28 cellular contexts compared by ENCODE assay signal in genomic region chr14:74706101-74706500, GRCh38. TPM values are rescaled to one million over a fixed set of nuclear protein-coding genes. Genes with fewer than 3 reads are reported as not detected.
DNase-seq lines count a peak whose midpoint lies in the region; ATAC-seq, FAIRE-seq and TF ChIP-seq lines count a peak whose summit lies in the region.
"Had no signal": no experiment of that assay in that cellular context is flagged by ENCODE, and none has a peak within 500 bp of the region (broad histone marks: within the 10 kb centered on the region; RNA-seq: fewer than 3 reads in every experiment).

No MANE protein-coding gene starts in this region.

- POLR2A ChIA-PET in A673 (lab: Charles Lee; ENCODE audit: low non-redundant PET) (no interaction called here), HEK293 (lab: Yijun Ruan, JAX) (no interaction called here)

- peaks cover 8% of the 10 kb centered on the region for H3K9me3 Mint-ChIP-seq in stimulated activated memory B cell treated with anti-CD40 and anti-IgM and Interleukin-4, amounts not matched to agents 10 μg/mL and 1 μg/mL and 100 μg/mL, for 72 hours
- H3K9me3 Mint-ChIP-seq: central memory CD8-positive, alpha-beta T cell had no signal

- H3K36me3 Mint-ChIP-seq in stimulated activated memory B cell treated with anti-CD40 and anti-IgM and Interleukin-4, amounts not matched to agents 10 μg/mL and 1 μg/mL and 100 μg/mL, for 72 hours, result peaks cover 37% of the 10 kb centered on the region

- peak; percentile 87 for FAIRE-seq in RCC 7860 (lab: Jason Lieb, UNC)
- FAIRE-seq: A549, urothelium cell line had no signal

- H3K27ac ChIP-seq in A673 (ENCODE audit: low read depth, low read length, poor library complexity, severe bottlenecking) (no peak overlapping the region), HEK293 (ENCODE audit: extremely low read depth, low read depth, low read length) (no peak overlapping the region), neutrophil (peak overlapping the region; percentile 25)
- H3K27ac ChIP-seq: A549, esophagus squamous epithelium, lower lobe of right lung, SJSA1 had no signal

- intact Hi-C loops in A673 (cut with micrococcal nuclease; ENCODE audit: unreplicated experiment), result no loop called here

- ATAC-seq in stimulated activated memory B cell treated with anti-CD40 and anti-IgM and Interleukin-4, amounts not matched to agents 10 μg/mL and 1 μg/mL and 100 μg/mL, for 72 hours, result no peak
- ATAC-seq: A549; activated CD8-positive, alpha-beta memory T cell treated with anti-CD3 and anti-CD28 coated beads, Interleukin-2, amount 10 ng/mL, durations not matched to agents 7 days and 5 days; CD8-positive, alpha-beta T cell; lower lobe of right lung; T-cell had no signal

- CTCF ChIA-PET in A673 (lab: Charles Lee) (no interaction called here), HEK293 (lab: Yijun Ruan, JAX) (interaction anchor here (0.5 to 0.9 kb wide), 3 partner anchors 93 to 596 kb away, joined by 3 to 5 read pairs (median 3); partner anchors contain the start of gene LTBP2)

- no peaks in the 10 kb centered on the region for H3K27me3 Mint-ChIP-seq in stimulated activated memory B cell treated with anti-CD40 and anti-IgM and Interleukin-4, amounts not matched to agents 10 μg/mL and 1 μg/mL and 100 μg/mL, for 72 hours
- H3K27me3 Mint-ChIP-seq: activated CD8-positive, alpha-beta memory T cell treated with anti-CD3 and anti-CD28 coated beads, Interleukin-2, amount 10 ng/mL, durations not matched to agents 7 days and 5 days; central memory CD8-positive, alpha-beta T cell; naive B cell; stimulated activated naive B cell treated with anti-CD40 and anti-IgM and Interleukin-4, amounts not matched to agents 10 μg/mL and 1 μg/mL and 100 μg/mL, for 72 hours; T-cell had no signal

- H3K9me3 ChIP-seq in A673 (ENCODE audit: low read depth, low read length, poor library complexity, severe bottlenecking), result no peaks in the 10 kb centered on the region
- no peaks in the 10 kb centered on the region for H3K9me3 ChIP-seq in HEK293 (ENCODE audit: control insufficient read depth, insufficient read depth, low read depth, low read length)
- no peaks in the 10 kb centered on the region for H3K9me3 ChIP-seq in neutrophil
- H3K9me3 ChIP-seq: lower lobe of right lung had no signal

- no peaks in the 10 kb centered on the region for H3K27me3 ChIP-seq in A673 (replicated peaks; ENCODE audit: insufficient read depth, low read depth, low read length, poor library complexity)
- H3K27me3 ChIP-seq in neutrophil, result no peaks in the 10 kb centered on the region
- H3K27me3 ChIP-seq: esophagus squamous epithelium, SJSA1 had no signal

- H3K36me3 ChIP-seq in A673 (ENCODE audit: insufficient read depth, low read length, poor library complexity, severe bottlenecking), result no peaks in the 10 kb centered on the region
- H3K36me3 ChIP-seq in HEK293 (ENCODE audit: control insufficient read depth in 2 of 2, insufficient read depth in 1 of 2, low read length in 2 of 2), result no peaks in the 10 kb centered on the region
- peaks cover 4% of the 10 kb centered on the region for H3K36me3 ChIP-seq in neutrophil
- H3K36me3 ChIP-seq: lower lobe of right lung had no signal

- H3K4me3 Mint-ChIP-seq in stimulated activated memory B cell treated with anti-CD40 and anti-IgM and Interleukin-4, amounts not matched to agents 10 μg/mL and 1 μg/mL and 100 μg/mL, for 72 hours, result no peak overlapping the region
- H3K4me3 Mint-ChIP-seq: activated CD8-positive, alpha-beta memory T cell treated with anti-CD3 and anti-CD28 coated beads, Interleukin-2, amount 10 ng/mL, durations not matched to agents 7 days and 5 days; CD8-positive, alpha-beta T cell; central memory CD8-positive, alpha-beta T cell; naive B cell; stimulated activated naive B cell treated with anti-CD40 and anti-IgM and Interleukin-4, amounts not matched to agents 10 μg/mL and 1 μg/mL and 100 μg/mL, for 72 hours; T-cell had no signal

- peaks cover 33% of the 10 kb centered on the region for H3K4me1 Mint-ChIP-seq in stimulated activated memory B cell treated with anti-CD40 and anti-IgM and Interleukin-4, amounts not matched to agents 10 μg/mL and 1 μg/mL and 100 μg/mL, for 72 hours

- no peak for TF ChIP-seq CTCF in A673 (conservative IDR thresholded peaks at IDR 0.05; ENCODE audit: low read depth, low read length)
- TF ChIP-seq CTCF in HEK293 (tag by site-specific recombination; IDR thresholded peaks at IDR 0.05), result no peak
- TF ChIP-seq CTCF in neutrophil (IDR thresholded peaks at IDR 0.05), result no peak

- no TSS peak for BruUV-seq in A673 (replicated peaks; lab: Mats Ljungman, UMichigan)

- H3K4me1 ChIP-seq in A673 (ENCODE audit: insufficient read depth, low read length, poor library complexity, severe bottlenecking), result peaks cover 5% of the 10 kb centered on the region
- 0 out of 2 replicates have a peak, but pooled peaks cover 2% of the 10 kb centered on the region for H3K4me1 ChIP-seq in HEK293 (ENCODE audit: control insufficient read depth, insufficient read depth, low read length)
- H3K4me1 ChIP-seq in neutrophil (ENCODE audit: control insufficient read depth in 1 of 2, insufficient read depth in 1 of 2, low read depth in 1 of 2, low read length in 1 of 2), result peaks cover 8 to 10% of the 10 kb centered on the region in 2 experiments
- H3K4me1 ChIP-seq: SJSA1 had no signal

- DNase-seq in A673 (ENCODE audit: low spot score) (peak; percentile 44), RCC 7860 (ENCODE audit: low spot score) (peak; percentile 15), NCI-H1930 (lab: John Stamatoyannopoulos, UW) (no peak)
- DNase-seq in activated CD4-positive, CD25-positive, alpha-beta regulatory T cell treated with anti-CD3 and anti-CD28 coated beads, Interleukin-2, amount 50 U/mL, for 72 hours, result no peak
- no peak for DNase-seq in activated CD4-positive, CD25-positive, alpha-beta regulatory T cell (lab: John Stamatoyannopoulos, UW)
- DNase-seq: activated CD4-positive, alpha-beta T cell treated with anti-CD3 and anti-CD28 coated beads, Interleukin-2, amount 50 U/mL, for 4 hours; activated CD8-positive, alpha-beta memory T cell treated with anti-CD3 and anti-CD28 coated beads, Interleukin-2, amount 10 ng/mL, durations not matched to agents 7 days and 5 days; activated T-cell treated with anti-CD3 and anti-CD28 coated beads, Interleukin-2, amount 50 U/mL, for 48 hours; CD8-positive, alpha-beta T cell; dermis blood vessel endothelial cell; esophagus squamous epithelium; foreskin melanocyte; lower lobe of right lung; midbrain; naive B cell; NCI-H1417 treated with DMSO at 0.1 percent for 48 hours; NCI-H446 treated with DMSO at 0.1 percent for 48 hours; NCI-H82; RPMI8226; stimulated activated naive B cell treated with anti-CD40 and anti-IgM and Interleukin-4, amounts not matched to agents 10 μg/mL and 1 μg/mL and 100 μg/mL, for 72 hours; T-cell had no signal

- H3K4me3 ChIP-seq in A673 (ENCODE audit: low read depth, low read length, poor library complexity, severe bottlenecking) (no peak overlapping the region), HEK293 (ENCODE audit: low read depth, low read length) (no peak overlapping the region), neutrophil (ENCODE audit: low read depth in 1 of 2, low read length in 1 of 2) (no peak overlapping the region)
- H3K4me3 ChIP-seq: A549, esophagus squamous epithelium, lower lobe of right lung, SJSA1 had no signal

- no peak overlapping the region for H3K27ac Mint-ChIP-seq in stimulated activated memory B cell treated with anti-CD40 and anti-IgM and Interleukin-4, amounts not matched to agents 10 μg/mL and 1 μg/mL and 100 μg/mL, for 72 hours
- H3K27ac Mint-ChIP-seq: activated CD8-positive, alpha-beta memory T cell treated with anti-CD3 and anti-CD28 coated beads, Interleukin-2, amount 10 ng/mL, durations not matched to agents 7 days and 5 days; CD8-positive, alpha-beta T cell; stimulated activated naive B cell treated with anti-CD40 and anti-IgM and Interleukin-4, amounts not matched to agents 10 μg/mL and 1 μg/mL and 100 μg/mL, for 72 hours; T-cell had no signal

TF ChIP-seq in HEK293, 187 proteins besides CTCF, POLR2A, EP300 and RAD21:
- TF ChIP-seq ZNF133 (tag by site-specific recombination; IDR thresholded peaks at IDR 0.05), result no peak
- 0 out of 2 replicates have a peak, but pooled peaks have one; percentile 10 for TF ChIP-seq PRDM6 (tag by site-specific recombination; IDR thresholded peaks at IDR 0.05)

RNA-seq across cellular contexts. Expression of gene AREL1, which starts 6.8 kb away (rescaled TPM):
- total RNA-seq in A673 (2021), result 48.7 and 52.1 TPM in 2 replicates

RNA-seq across cellular contexts. Expression of gene FCF1, which starts 6.8 kb away (rescaled TPM):
- total RNA-seq in A673 (2021), result 73.1 and 74.2 TPM in 2 replicates

RNA-seq across cellular contexts. Expression of gene YLPM1, which starts 57.0 kb away (rescaled TPM):
- 91.2 and 94.3 TPM in 2 replicates for total RNA-seq in A673 (2021)

Comparison
In these comparisons a context has a peak if more than half of its experiments do, and no peak if none do; other contexts are left out.
1. DNase-seq: peak in A673 (single experiment) and RCC 7860 (single experiment); none in activated CD4-positive, CD25-positive, alpha-beta regulatory T cell treated with anti-CD3 and anti-CD28 coated beads, Interleukin-2, amount 50 U/mL, for 72 hours (single experiment), activated CD4-positive, CD25-positive, alpha-beta regulatory T cell (0 of 4) and NCI-H1930 (0 of 2).